Comparison of ENCODE assay signal across 9 cellular contexts in the genomic region with DNA sequence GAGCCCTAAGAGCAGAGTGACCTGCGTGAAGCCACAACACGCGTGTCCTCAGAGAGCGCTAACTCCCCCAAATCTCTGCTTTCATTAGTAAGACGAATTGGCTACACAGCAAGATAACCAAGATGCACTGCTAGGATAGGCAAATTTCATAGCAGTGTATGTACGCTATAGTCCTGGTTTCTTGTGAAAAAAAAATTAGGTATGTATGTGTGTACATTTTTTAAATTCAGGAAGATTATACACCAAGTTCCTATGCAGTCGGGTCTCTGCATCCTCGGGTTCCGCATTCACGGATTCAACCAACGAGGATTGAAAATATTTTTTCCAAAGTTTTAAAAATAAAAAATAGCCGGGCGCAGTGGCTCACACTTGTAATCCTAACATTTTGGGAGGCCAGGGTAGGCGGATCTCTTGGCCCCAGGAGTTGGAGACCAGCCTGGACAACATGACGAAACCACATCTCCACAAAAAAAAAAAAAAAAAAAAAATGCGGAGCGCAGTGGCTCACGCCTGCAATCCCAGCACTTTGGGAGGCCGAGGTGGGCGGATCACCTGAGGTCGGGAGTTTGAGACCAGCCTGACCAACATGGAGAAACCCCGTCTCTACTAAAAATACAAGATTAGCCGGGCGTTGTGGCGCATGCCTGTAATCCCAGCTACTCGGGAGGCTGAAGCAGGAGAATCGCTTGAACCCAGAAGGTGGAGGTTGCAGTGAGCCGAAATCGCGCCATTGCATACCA. TPM values are rescaled to one million over a fixed set of nuclear protein-coding genes. Genes with fewer than 3 reads are reported as not detected.
A peak's percentile ranks its signal among the peaks of the same experiment; 100 is the strongest.
DNase-seq lines count a peak whose midpoint lies in the region; ATAC-seq and TF ChIP-seq lines count a peak whose summit lies in the region.
"Not testable (repeated sequence)": the region's sequence is repeated elsewhere in the genome, so short reads cannot be mapped to it uniquely, and the experiment has no call there.
"Had no signal": no experiment of that assay in that cellular context is flagged by ENCODE, and none has a peak within 500 bp of the region (broad histone marks: within the 10 kb centered on the region; RNA-seq: fewer than 3 reads in every experiment).

No MANE protein-coding gene starts in this region.

- H3K27me3 ChIP-seq in DND-41 (ENCODE audit: insufficient read depth, low read length, poor library complexity); HUES6 (ENCODE audit: control insufficient read depth, insufficient read depth, low read length); esophagus (ENCODE audit: control insufficient read depth in 1 of 2, insufficient read depth in 2 of 2, low read length in 2 of 2); kidney epithelial cell (ENCODE audit: control insufficient read depth, insufficient read depth, low read length); neutrophil; tibial artery: not testable (repeated sequence)

- intact Hi-C loops in tibial artery (cut with DNase I; ENCODE audit: low total_unique reads): loop anchor here (5.0 kb wide), 1 partner anchor 40 kb away; the partner anchor contains the start of gene CYREN

- not testable (repeated sequence) for H3K9me3 ChIP-seq in DND-41 (ENCODE audit: insufficient read depth, low read length, severe bottlenecking); HUES6 (ENCODE audit: control insufficient read depth, insufficient read depth, low read depth, low read length); esophagus (ENCODE audit: control insufficient read depth in 2 of 2, insufficient read depth in 1 of 2, low read depth in 1 of 2, low read length in 1 of 2); neutrophil; tibial artery

- peak overlapping the region; percentile 100 for H3K4me2 ChIP-seq in DND-41 (ENCODE audit: insufficient read depth, low read length)

- not testable (repeated sequence) for H4K20me1 ChIP-seq in DND-41 (ENCODE audit: insufficient read depth, low read length)

- H3K27ac ChIP-seq in DND-41 (ENCODE audit: low read length) (peak overlapping the region; percentile 70), HUES6 (ENCODE audit: low read depth, low read length) (peak overlapping the region; percentile 33; the same call in 1 of the 2 replicates), angular gyrus (ENCODE audit: low read depth, low read length) (peak overlapping the region; percentile 70), esophagus (ENCODE audit: low read depth in 2 of 2, low read length in 1 of 2) (peak overlapping the region; percentile 93 to 95), neutrophil (peak overlapping the region; percentile 89), tibial artery (peak overlapping the region; percentile 94 to 98)

- peak overlapping the region; percentile 65 for H3K9ac ChIP-seq in DND-41 (ENCODE audit: low read depth, low read length)
- peak overlapping the region; percentile 73 for H3K9ac ChIP-seq in HUES6 (ENCODE audit: low read length)

- TF ChIP-seq CTCF in DND-41 (IDR thresholded peaks at IDR 0.05; ENCODE audit: borderline replicate concordance, extremely low read depth, low read length, poor library complexity, severe bottlenecking); kidney epithelial cell (IDR thresholded peaks at IDR 0.05; ENCODE audit: insufficient read depth, low read length, poor library complexity, severe bottlenecking); neutrophil (IDR thresholded peaks at IDR 0.05); tibial artery (IDR thresholded peaks at IDR 0.05): not testable (repeated sequence)

- not testable (repeated sequence) for H3K79me2 ChIP-seq in DND-41 (ENCODE audit: insufficient read depth, low read length)

- not testable (repeated sequence) for ATAC-seq in DND-41 (ENCODE audit: insufficient read depth, low read depth)
- ATAC-seq in SK-N-SH treated with all-trans-retinoic acid at 6 μM for 48 hours: peak; percentile 43

- not testable (repeated sequence) for DNase-seq in DND-41; kidney epithelial cell (ENCODE audit: low read depth)
- peak; percentile 73 to 85 for DNase-seq in tibial artery

- WGBS in esophagus, 2 donors: 39 to 49% methylated on average over 29 to 30 of the region's 30 CpGs

- peak overlapping the region; percentile 99 for H2AFZ ChIP-seq in DND-41 (ENCODE audit: low read depth, low read length)

- H3K4me1 ChIP-seq in DND-41 (ENCODE audit: insufficient read depth, low read length): peaks cover 15% of the 10 kb centered on the region
- peaks cover 11% of the 10 kb centered on the region; the same call in 1 of the 2 replicates for H3K4me1 ChIP-seq in HUES6 (ENCODE audit: control insufficient read depth, insufficient read depth, low read length)
- H3K4me1 ChIP-seq in esophagus (ENCODE audit: control insufficient read depth in 2 of 2, insufficient read depth in 2 of 2, low read length in 1 of 2): peaks cover 5 to 22% of the 10 kb centered on the region in 2 donors
- peaks cover 28 to 34% of the 10 kb centered on the region in 2 experiments for H3K4me1 ChIP-seq in neutrophil (ENCODE audit: control insufficient read depth in 1 of 2, insufficient read depth in 1 of 2, low read depth in 1 of 2, low read length in 1 of 2)
- H3K4me1 ChIP-seq in tibial artery: peaks cover 0 to 34% (median 18%) of the 10 kb centered on the region in 4 donors

- not testable (repeated sequence) for H3K36me3 ChIP-seq in DND-41 (ENCODE audit: insufficient read depth, low read length); HUES6 (ENCODE audit: control insufficient read depth, insufficient read depth, low read length); esophagus (ENCODE audit: control insufficient read depth in 2 of 2, insufficient read depth in 2 of 2, low read length in 1 of 2); kidney epithelial cell (ENCODE audit: control insufficient read depth, insufficient read depth, low read length); neutrophil; tibial artery

- H3K4me3 ChIP-seq in DND-41 (ENCODE audit: low read depth in 1 of 2, low read length in 2 of 2) (peak overlapping the region; percentile 39 to 72; a peak in 3 of 4 replicates), HUES6 (ENCODE audit: low read depth, low read length) (peak overlapping the region; percentile 89), esophagus (ENCODE audit: low read depth in 1 of 2, low read length in 2 of 2) (peak overlapping the region; percentile 55 to 71), kidney epithelial cell (ENCODE audit: low read depth, low read length) (peak overlapping the region; percentile 82), neutrophil (ENCODE audit: low read depth in 1 of 2, low read length in 1 of 2) (peak overlapping the region; percentile 76 to 86), tibial artery (peak overlapping the region; percentile 66 to 93)

RNA-seq across cellular contexts. Expression of gene WDR91, which starts 0.8 kb away (rescaled TPM):
- 10 to 100 TPM; 19.9 to 21.9 TPM for polyA plus RNA-seq in esophagus
- 8.5 and 14.1 TPM in 2 replicates for total RNA-seq in kidney epithelial cell

RNA-seq across cellular contexts. Expression of gene STRA8, which starts 21.5 kb away (rescaled TPM):
- polyA plus RNA-seq in esophagus: not detected
- not detected in 2 replicates for total RNA-seq in kidney epithelial cell
- total RNA-seq: cerebellum had no signal

RNA-seq across cellular contexts. Expression of gene CYREN, which starts 41.6 kb away (rescaled TPM):
- polyA plus RNA-seq in esophagus: 10 to 100 TPM; 26.0 to 27.2 TPM
- 74.2 and 76.5 TPM in 2 replicates for total RNA-seq in kidney epithelial cell

Comparison
In these comparisons a context has a peak if more than half of its experiments do, and no peak if none do; other contexts are left out.
1. H3K27ac ChIP-seq: peak in every context shown above with its lines; median percentile 96 in tibial artery; 94 in esophagus; 89 in neutrophil; 70 in DND-41; 70 in angular gyrus; 33 in HUES6.